15 cellular contexts compared by ENCODE assay signal in genomic region chr2:239566162-239566994, GRCh38.
DNase-seq lines count a peak whose midpoint lies in the region; ATAC-seq and TF ChIP-seq lines count a peak whose summit lies in the region.
"Had no signal": no experiment of that assay in that cellular context is flagged by ENCODE, and none has a peak within 500 bp of the region (broad histone marks: within the 10 kb centered on the region; RNA-seq: fewer than 3 reads in every experiment).

No MANE protein-coding gene starts in this region.

- intact Hi-C loops in spleen (cut with DNase I; ENCODE audit: low total_unique reads), result no loop called here

- ATAC-seq in DND-41 (ENCODE audit: insufficient read depth, low read depth) (peak; percentile 16; the same call in 1 of the 3 replicates), HG02840 (IDR thresholded peaks at IDR 0.05; ENCODE audit: low FRiP score, unreplicated experiment) (no peak)
- ATAC-seq: HepG2 had no signal

- no peak overlapping the region for H3K4me3 ChIP-seq in DND-41 (ENCODE audit: low read depth in 1 of 2, low read length in 2 of 2)
- H3K4me3 ChIP-seq in Peyer's patch, result no peak overlapping the region
- H3K4me3 ChIP-seq in spleen, result no peak overlapping the region

- no peaks in the 10 kb centered on the region for H3K27me3 ChIP-seq in DND-41 (ENCODE audit: insufficient read depth, low read length, poor library complexity)
- no peaks in the 10 kb centered on the region for H3K27me3 ChIP-seq in Peyer's patch
- peaks cover 0 to 15% (median 0%) of the 10 kb centered on the region in 7 donors for H3K27me3 ChIP-seq in spleen (replicated peaks in 1 of 7)

- no peak overlapping the region for H2AFZ ChIP-seq in DND-41 (ENCODE audit: low read depth, low read length)

- no peak overlapping the region for H3K4me2 ChIP-seq in DND-41 (ENCODE audit: insufficient read depth, low read length)

- no peaks in the 10 kb centered on the region for H3K79me2 ChIP-seq in DND-41 (ENCODE audit: insufficient read depth, low read length)

- no peak overlapping the region for H3K9ac ChIP-seq in DND-41 (ENCODE audit: low read depth, low read length)

- H3K9me3 ChIP-seq in DND-41 (ENCODE audit: insufficient read depth, low read length, severe bottlenecking) (no peaks in the 10 kb centered on the region), Peyer's patch (no peaks in the 10 kb centered on the region), spleen (no peaks in the 10 kb centered on the region)

- peaks cover 16% of the 10 kb centered on the region for H3K4me1 ChIP-seq in DND-41 (ENCODE audit: insufficient read depth, low read length)
- no peaks in the 10 kb centered on the region for H3K4me1 ChIP-seq in Peyer's patch
- no peaks in the 10 kb centered on the region for H3K4me1 ChIP-seq in spleen

- WGBS in spleen, 5 donors, result 91 to 96% (median 92%) methylated on average over 15 of the region's 15 CpGs

- H3K36me3 ChIP-seq in DND-41 (ENCODE audit: insufficient read depth, low read length), result no peaks in the 10 kb centered on the region
- H3K36me3 ChIP-seq in Peyer's patch, result no peaks in the 10 kb centered on the region
- H3K36me3 ChIP-seq in spleen, result no peaks in the 10 kb centered on the region

- H3K27ac ChIP-seq in DND-41 (ENCODE audit: low read length) (peak overlapping the region; percentile 46), Peyer's patch (no peak overlapping the region), spleen (no peak overlapping the region)

- no peak for TF ChIP-seq CTCF in DND-41 (IDR thresholded peaks at IDR 0.05; ENCODE audit: borderline replicate concordance, extremely low read depth, low read length, poor library complexity, severe bottlenecking)
- no peak for TF ChIP-seq CTCF in Peyer's patch (IDR thresholded peaks at IDR 0.05)
- TF ChIP-seq CTCF in spleen (IDR thresholded peaks at IDR 0.05 in 8 of 11, conservative IDR thresholded peaks at IDR 0.05 in 3 of 11), result no peak

- TF ChIP-seq POLR2A in Peyer's patch (IDR thresholded peaks at IDR 0.05) (no peak), spleen (IDR thresholded peaks at IDR 0.05) (no peak)

- DNase-seq in DND-41 (no peak), Peyer's patch (peak in 2 of 3 donors; percentile 3 to 44), mesenteric fat pad (ENCODE audit: low spot score) (peak; percentile 73), spleen (peak; percentile 56), DMS53 (lab: John Stamatoyannopoulos, UW) (no peak)
- no peak for DNase-seq in central memory CD4-positive, alpha-beta T cell
- DNase-seq: C1 segment of cervical spinal cord, Calu3, DMS 273 treated with DMSO at 0.1 percent for 48 hours, DMS79, EL, GOT3, H9 had no signal

- H4K20me1 ChIP-seq in DND-41 (ENCODE audit: insufficient read depth, low read length), result no peaks in the 10 kb centered on the region

Comparison
In these comparisons a context has a peak if more than half of its experiments do, and no peak if none do; other contexts are left out.
1. DNase-seq: peak in Peyer's patch (2 of 3), mesenteric fat pad (single experiment) and spleen (single experiment); none in DND-41 (single experiment), central memory CD4-positive, alpha-beta T cell (single experiment) and DMS53 (single experiment).